20 cellular contexts compared by ENCODE assay signal in genomic region chr22:37732699-37733607, GRCh38.
"Had no signal": no experiment of that assay in that cellular context is flagged by ENCODE, and none has a peak within 500 bp of the region (broad histone marks: within the 10 kb centered on the region; RNA-seq: fewer than 3 reads in every experiment).

No MANE protein-coding gene starts in this region.

- FAIRE-seq: endometrium had no signal

- DNase-seq: activated CD4-positive, alpha-beta T cell treated with anti-CD3 and anti-CD28 coated beads for 36 hours; activated CD4-positive, alpha-beta T cell treated with anti-CD3 and anti-CD28 coated beads, Interleukin-2, amount 50 U/mL, for 48 hours; activated naive CD8-positive, alpha-beta T cell treated with anti-CD3 and anti-CD28 coated beads for 36 hours; caudate nucleus; erythroblast; foreskin melanocyte; glutamatergic neuron; left ventricle myocardium inferior; mammary epithelial cell; naive B cell; nucleus accumbens; posterior cingulate gyrus; retina; stimulated activated naive CD4-positive, alpha-beta T cell; T-cell had no signal

- H3K9me3 ChIP-seq: body of pancreas, left ventricle myocardium inferior, tibial nerve, vagina had no signal

- H3K27ac ChIP-seq: left ventricle myocardium inferior, vagina had no signal

- H3K4me3 Mint-ChIP-seq: activated CD4-positive, alpha-beta T cell treated with anti-CD3 and anti-CD28 coated beads for 36 hours; activated naive CD8-positive, alpha-beta T cell treated with anti-CD3 and anti-CD28 coated beads for 36 hours; naive B cell; T-cell; WTC11 had no signal

- ATAC-seq: activated CD4-positive, alpha-beta T cell treated with anti-CD3 and anti-CD28 coated beads for 36 hours; T-cell; WTC11 had no signal

- H3K4me1 Mint-ChIP-seq: activated CD4-positive, alpha-beta T cell treated with anti-CD3 and anti-CD28 coated beads for 36 hours; activated naive CD8-positive, alpha-beta T cell treated with anti-CD3 and anti-CD28 coated beads for 36 hours; WTC11 had no signal

- H3K27ac Mint-ChIP-seq: activated CD4-positive, alpha-beta T cell treated with anti-CD3 and anti-CD28 coated beads for 36 hours; activated naive CD8-positive, alpha-beta T cell treated with anti-CD3 and anti-CD28 coated beads for 36 hours; T-cell; WTC11 had no signal

- H3K27me3 ChIP-seq: body of pancreas, tibial nerve, vagina had no signal

- H3K36me3 ChIP-seq: left ventricle myocardium inferior, tibial nerve, vagina had no signal

- H3K4me3 ChIP-seq: body of pancreas, left ventricle myocardium inferior, tibial nerve, vagina had no signal

- H3K36me3 Mint-ChIP-seq: activated naive CD8-positive, alpha-beta T cell treated with anti-CD3 and anti-CD28 coated beads for 36 hours; naive B cell; T-cell had no signal

- H3K27me3 Mint-ChIP-seq: activated CD4-positive, alpha-beta T cell treated with anti-CD3 and anti-CD28 coated beads for 36 hours; activated naive CD8-positive, alpha-beta T cell treated with anti-CD3 and anti-CD28 coated beads for 36 hours; T-cell had no signal

- H3K9me3 Mint-ChIP-seq: activated naive CD8-positive, alpha-beta T cell treated with anti-CD3 and anti-CD28 coated beads for 36 hours; T-cell; WTC11 had no signal
